Comparison of ENCODE assay signal across 18 cellular contexts in genomic region chr9:23555849-23556248, GRCh38.
DNase-seq lines count a peak whose midpoint lies in the region; ATAC-seq, FAIRE-seq and TF ChIP-seq lines count a peak whose summit lies in the region.
"Had no signal": no experiment of that assay in that cellular context is flagged by ENCODE, and none has a peak within 500 bp of the region (broad histone marks: within the 10 kb centered on the region; RNA-seq: fewer than 3 reads in every experiment).

No MANE protein-coding gene starts in this region.

- H4K20me1 ChIP-seq in mammary epithelial cell (ENCODE audit: insufficient read depth, low read length): no peaks in the 10 kb centered on the region

- TF ChIP-seq EP300 in gastroesophageal sphincter (IDR thresholded peaks at IDR 0.05): no peak

- H3K79me2 ChIP-seq in mammary epithelial cell (ENCODE audit: insufficient read depth, low read length): no peaks in the 10 kb centered on the region

- no peak for TF ChIP-seq CTCF in mammary epithelial cell (conservative IDR thresholded peaks at IDR 0.05 in 1 of 2, IDR thresholded peaks at IDR 0.05 in 1 of 2; ENCODE audit: extremely low read depth in 1 of 2, insufficient read depth in 1 of 2, low read depth in 1 of 2, low read length in 2 of 2)
- no peak for TF ChIP-seq CTCF in MCF 10A (IDR thresholded peaks at IDR 0.05; ENCODE audit: unreplicated experiment)
- no peak for TF ChIP-seq CTCF in RWPE1 (conservative IDR thresholded peaks at IDR 0.05; ENCODE audit: low read depth)
- TF ChIP-seq CTCF in gastroesophageal sphincter (IDR thresholded peaks at IDR 0.05): no peak

- H3K36me3 ChIP-seq in mammary epithelial cell (ENCODE audit: insufficient read depth, low read length) (no peaks in the 10 kb centered on the region), gastroesophageal sphincter (no peaks in the 10 kb centered on the region)

- dilution Hi-C loops in mammary epithelial cell (cut with HindIII; ENCODE audit: low sequenced_read_pairs): no loop called here

- H3K9me3 ChIP-seq in mammary epithelial cell (replicated peaks; ENCODE audit: insufficient read depth, low read length): no peaks in the 10 kb centered on the region
- H3K9me3 ChIP-seq in gastroesophageal sphincter: peaks cover 0 to 5% (median 0%) of the 10 kb centered on the region in 3 donors

- H3K4me3 Mint-ChIP-seq in MCF 10A (ENCODE audit: unreplicated experiment): no peak overlapping the region
- H3K4me3 Mint-ChIP-seq: dendritic cell treated with granulocyte-macrophage colony-stimulating factor and Interleukin-4, amounts not matched to agents 40 ng/mL and 50 ng/mL, for 4 days; T-helper 2 cell treated with Interferon-gamma antibody and Interleukin-4, amounts not matched to agents 5 μg/mL and 100 μg/mL, for 36 hours had no signal

- TF ChIP-seq POLR2A in gastroesophageal sphincter (IDR thresholded peaks at IDR 0.05): no peak

- no peak overlapping the region for H3K27ac Mint-ChIP-seq in MCF 10A (ENCODE audit: low read depth, unreplicated experiment)
- H3K27ac Mint-ChIP-seq: dendritic cell treated with granulocyte-macrophage colony-stimulating factor and Interleukin-4, amounts not matched to agents 40 ng/mL and 50 ng/mL, for 4 days; T-helper 2 cell treated with Interferon-gamma antibody and Interleukin-4, amounts not matched to agents 5 μg/mL and 100 μg/mL, for 36 hours had no signal

- peak overlapping the region; percentile 52 for H2AFZ ChIP-seq in mammary epithelial cell (ENCODE audit: low read depth, low read length)

- peaks cover 13% of the 10 kb centered on the region for H3K4me1 ChIP-seq in mammary epithelial cell (ENCODE audit: insufficient read depth, low read length)
- no peaks in the 10 kb centered on the region for H3K4me1 ChIP-seq in gastroesophageal sphincter

- H3K4me3 ChIP-seq in mammary epithelial cell (replicated peaks in 1 of 3; ENCODE audit: insufficient read depth in 1 of 3, low read depth in 2 of 3, low read length in 3 of 3): no peak overlapping the region
- H3K4me3 ChIP-seq in gastroesophageal sphincter: no peak overlapping the region
- H3K4me3 ChIP-seq: skin epidermis had no signal

- H3K9me3 Mint-ChIP-seq in MCF 10A (ENCODE audit: unreplicated experiment): no peaks in the 10 kb centered on the region

- intact Hi-C loops in mammary epithelial cell (cut with micrococcal nuclease) (no loop called here), MCF 10A (cut with micrococcal nuclease) (no loop called here)

- no peak for ATAC-seq in gastroesophageal sphincter

- no peak overlapping the region for H3K4me2 ChIP-seq in mammary epithelial cell (ENCODE audit: insufficient read depth, low read depth, low read length)

- in situ Hi-C loops in mammary epithelial cell (cut with MboI; ENCODE audit: low sequenced_read_pairs in 2 of 2): no loop called here

- peaks cover 7% of the 10 kb centered on the region for H3K4me1 Mint-ChIP-seq in MCF 10A (ENCODE audit: insufficient read depth, unreplicated experiment)

- FAIRE-seq in urothelium cell line (lab: Jason Lieb, UNC): no peak
- FAIRE-seq: bronchial epithelial cell, G401.6 had no signal

- H3K36me3 Mint-ChIP-seq in MCF 10A (ENCODE audit: insufficient read depth, unreplicated experiment): no peaks in the 10 kb centered on the region

- CTCF ChIA-PET in mammary epithelial cell (lab: Charles Lee; ENCODE audit: low non-redundant PET): no interaction called here
- CTCF ChIA-PET in MCF 10A (lab: Yijun Ruan, JAX): interaction anchor here (0.7 kb wide), 1 partner anchor 258 kb away, joined by 3 read pairs; no protein-coding TSS in a partner anchor
- CTCF ChIA-PET in RWPE1 (lab: Yijun Ruan, JAX): no interaction called here

- BruUV-seq in mammary epithelial cell (replicated peaks; lab: Mats Ljungman, UMichigan) (no TSS peak), MCF 10A (replicated peaks; lab: Mats Ljungman, UMichigan) (no TSS peak)

- no peaks in the 10 kb centered on the region for H3K27me3 Mint-ChIP-seq in MCF 10A (ENCODE audit: insufficient read depth, unreplicated experiment)
- H3K27me3 Mint-ChIP-seq: dendritic cell treated with granulocyte-macrophage colony-stimulating factor and Interleukin-4, amounts not matched to agents 40 ng/mL and 50 ng/mL, for 4 days had no signal

- 50% methylated on average over 5 of the region's 7 CpGs for WGBS in mammary epithelial cell (ENCODE audit: low coverage, missing lambda C conversion rate)
- WGBS in gastroesophageal sphincter (ENCODE audit: low coverage in 1 of 2), 2 donors: 22 to 51% methylated on average over 3 to 4 of the region's 7 CpGs

- DNase-seq in mammary epithelial cell (no peak), MCF 10A (ENCODE audit: unreplicated experiment) (no peak), RWPE1 (ENCODE audit: low spot score) (no peak), iPS-NIHi7 (ENCODE audit: extremely low spot score) (peak; percentile 31), RPMI8226 (no peak), urothelium cell line (ENCODE audit: low spot score) (no peak)
- no peak for DNase-seq in activated effector memory CD4-positive, alpha-beta T cell treated with Interleukin-2 at 50 U/mL for 16 hours
- DNase-seq: 8988T; activated CD4-positive, CD25-positive, alpha-beta regulatory T cell treated with anti-CD3 and anti-CD28 coated beads, Interleukin-2, amount 50 U/mL, for 72 hours; NCI-H1694; stimulated activated CD8-positive, alpha-beta memory T cell treated with anti-CD3 and anti-CD28 coated beads, Interleukin-4, amount 100 ng/mL, for 48 hours had no signal

- no peak overlapping the region for H3K9ac ChIP-seq in mammary epithelial cell (ENCODE audit: insufficient read depth, low read length)

- H3K27ac ChIP-seq in mammary epithelial cell (ENCODE audit: insufficient read depth, low read depth, low read length): no peak overlapping the region
- peak overlapping the region; percentile 23; the same call in 1 of the 2 replicates for H3K27ac ChIP-seq in RWPE1
- H3K27ac ChIP-seq in gastroesophageal sphincter: no peak overlapping the region
- H3K27ac ChIP-seq: epithelial cell of prostate, skin epidermis had no signal

- H3K27me3 ChIP-seq in mammary epithelial cell (ENCODE audit: insufficient read depth, low read length): no peaks in the 10 kb centered on the region
- no peaks in the 10 kb centered on the region for H3K27me3 ChIP-seq in gastroesophageal sphincter

- POLR2A ChIA-PET in MCF 10A (lab: Yijun Ruan, JAX): no interaction called here
- POLR2A ChIA-PET in RWPE1 (lab: Yijun Ruan, JAX; ENCODE audit: low non-redundant PET): no interaction called here
